In genomic region chr9:131709010-131709409, GRCh38 we compare ENCODE assay signal across 8 cellular contexts. TPM values are rescaled to one million over a fixed set of nuclear protein-coding genes. Genes with fewer than 3 reads are reported as not detected.
DNase-seq lines count a peak whose midpoint lies in the region; ATAC-seq, FAIRE-seq and TF ChIP-seq lines count a peak whose summit lies in the region.
"Not testable (repeated sequence)": the region's sequence is repeated elsewhere in the genome, so short reads cannot be mapped to it uniquely, and the experiment has no call there.

No MANE protein-coding gene starts in this region.

- H2BK120ac ChIP-seq in trophoblast cell (ENCODE audit: insufficient read depth, low read length, poor library complexity) = not testable (repeated sequence)

- H3K9ac ChIP-seq in BLaER1; OCI-LY1 (ENCODE audit: low read length); endothelial cell of umbilical vein (replicated peaks; ENCODE audit: extremely low read depth, insufficient read depth, low read length); trophoblast cell (ENCODE audit: low read length): not testable (repeated sequence)

- CTCF ChIA-PET in activated CD8-positive, alpha-beta memory T cell treated with anti-CD3 and anti-CD28 coated beads, Interleukin-2, amount 10 ng/mL, durations not matched to agents 7 days and 5 days (lab: Charles Lee) = interaction anchor here (0.9 to 4.1 kb wide), 8 partner anchors 10 to 32 kb away, joined by 3 to 35 read pairs (median 10); no protein-coding TSS in a partner anchor
- CTCF ChIA-PET in endothelial cell of umbilical vein (lab: Charles Lee) = interaction anchor here (1.1 to 2.4 kb wide), 5 partner anchors 14 to 52 kb away, joined by 3 to 12 read pairs (median 5); partner anchors contain the start of gene RAPGEF1

- H3K4ac ChIP-seq in trophoblast cell (ENCODE audit: low read depth, low read length) = not testable (repeated sequence)

- DNase-seq in activated CD8-positive, alpha-beta memory T cell treated with anti-CD3 and anti-CD28 coated beads, Interleukin-2, amount 10 ng/mL, durations not matched to agents 7 days and 5 days; body of pancreas; endothelial cell of umbilical vein (ENCODE audit: low read depth, low spot score); left lung; trophoblast cell; thoracic aorta (ENCODE audit: low spot score): not testable (repeated sequence)

- H3K14ac ChIP-seq in trophoblast cell (ENCODE audit: low read length) = not testable (repeated sequence)

- TF ChIP-seq POLR2A in body of pancreas (IDR thresholded peaks at IDR 0.05); endothelial cell of umbilical vein (IDR thresholded peaks at IDR 0.05; ENCODE audit: low read depth, low read length): not testable (repeated sequence)

- POLR2A ChIA-PET in endothelial cell of umbilical vein (lab: Charles Lee) = not testable (repeated sequence)

- H3K4me1 Mint-ChIP-seq in activated CD8-positive, alpha-beta memory T cell treated with anti-CD3 and anti-CD28 coated beads, Interleukin-2, amount 10 ng/mL, durations not matched to agents 7 days and 5 days = peaks cover 88% of the 10 kb centered on the region

- H3K9me2 ChIP-seq in OCI-LY1 (ENCODE audit: low read depth, low read length) = not testable (repeated sequence)

- not testable (repeated sequence) for H3K9me3 ChIP-seq in BLaER1; OCI-LY1 (ENCODE audit: low read length); body of pancreas; endothelial cell of umbilical vein (replicated peaks; ENCODE audit: control insufficient read depth, insufficient read depth, low read length); left lung; trophoblast cell (ENCODE audit: insufficient read depth, low read depth, low read length); thoracic aorta

- not testable (repeated sequence) for H3K9me3 Mint-ChIP-seq in activated CD8-positive, alpha-beta memory T cell treated with anti-CD3 and anti-CD28 coated beads, Interleukin-2, amount 10 ng/mL, durations not matched to agents 7 days and 5 days (ENCODE audit: low read depth)

- H3K36me3 ChIP-seq in BLaER1 = peaks cover 18% of the 10 kb centered on the region
- H3K36me3 ChIP-seq in OCI-LY1 (ENCODE audit: insufficient read depth, low read length); body of pancreas (replicated peaks in 1 of 2; ENCODE audit: insufficient read depth in 1 of 2, low read depth in 2 of 2); endothelial cell of umbilical vein (ENCODE audit: control insufficient read depth in 2 of 2, extremely low read depth in 1 of 2, insufficient read depth in 2 of 2, low read length in 2 of 2); left lung; trophoblast cell (ENCODE audit: control insufficient read depth in 1 of 2, insufficient read depth in 2 of 2, low read length in 2 of 2); thoracic aorta: not testable (repeated sequence)

- H3K79me2 ChIP-seq in OCI-LY1 (ENCODE audit: insufficient read depth, low read length) (peaks cover 47% of the 10 kb centered on the region), endothelial cell of umbilical vein (ENCODE audit: control insufficient read depth, insufficient read depth, low read length) (peaks cover 84% of the 10 kb centered on the region), trophoblast cell (ENCODE audit: control insufficient read depth, insufficient read depth, low read length, poor library complexity) (peaks cover 11% of the 10 kb centered on the region)

- peak overlapping the region; percentile 66 for H3K4me2 ChIP-seq in BLaER1
- peak overlapping the region; percentile 57 for H3K4me2 ChIP-seq in OCI-LY1 (ENCODE audit: low read length)
- peak overlapping the region; percentile 28 for H3K4me2 ChIP-seq in endothelial cell of umbilical vein (ENCODE audit: insufficient read depth, low read length)
- peak overlapping the region; percentile 8 for H3K4me2 ChIP-seq in trophoblast cell (ENCODE audit: low read length)

- not testable (repeated sequence) for BruUV-seq in endothelial cell of umbilical vein (replicated peaks; lab: Mats Ljungman, UMichigan)

- WGBS in body of pancreas, 2 donors = 90 to 95% methylated on average over 10 of the region's 10 CpGs
- WGBS in trophoblast cell (ENCODE audit: extremely low coverage, insufficient coverage, insufficient read length) = no CpG with 5 or more reads among the region's 10 CpGs

- H3K36me3 Mint-ChIP-seq in activated CD8-positive, alpha-beta memory T cell treated with anti-CD3 and anti-CD28 coated beads, Interleukin-2, amount 10 ng/mL, durations not matched to agents 7 days and 5 days = peaks cover 17% of the 10 kb centered on the region

- not testable (repeated sequence) for H3K9me1 ChIP-seq in endothelial cell of umbilical vein (replicated peaks; ENCODE audit: control insufficient read depth, extremely low read depth, insufficient read depth, low read length)

- not testable (repeated sequence) for H3K4me3 Mint-ChIP-seq in activated CD8-positive, alpha-beta memory T cell treated with anti-CD3 and anti-CD28 coated beads, Interleukin-2, amount 10 ng/mL, durations not matched to agents 7 days and 5 days

- H4K20me1 ChIP-seq in BLaER1 = peaks cover 100% of the 10 kb centered on the region
- not testable (repeated sequence) for H4K20me1 ChIP-seq in OCI-LY1 (ENCODE audit: insufficient read depth, low read length); endothelial cell of umbilical vein (replicated peaks; ENCODE audit: control insufficient read depth, extremely low read depth, insufficient read depth, low read length)

- H3K27ac Mint-ChIP-seq in activated CD8-positive, alpha-beta memory T cell treated with anti-CD3 and anti-CD28 coated beads, Interleukin-2, amount 10 ng/mL, durations not matched to agents 7 days and 5 days = peak overlapping the region; percentile 90

- not testable (repeated sequence) for H3K27ac ChIP-seq in BLaER1
- H3K27ac ChIP-seq in OCI-LY1 (ENCODE audit: low read depth, low read length, poor library complexity, severe bottlenecking) (peak overlapping the region; percentile 98), body of pancreas (peak overlapping the region in 3 of 4 donors; percentile 65 to 84 (median 81)), endothelial cell of umbilical vein (ENCODE audit: insufficient read depth, low read depth, low read length) (peak overlapping the region; percentile 84), left lung (peak overlapping the region; percentile 37 to 71), trophoblast cell (ENCODE audit: low read depth, low read length) (peak overlapping the region; percentile 69), thoracic aorta (peak overlapping the region; percentile 7 to 55)

- H4K8ac ChIP-seq in trophoblast cell (ENCODE audit: low read depth, low read length) = not testable (repeated sequence)

- not testable (repeated sequence) for H3F3A ChIP-seq in OCI-LY1 (ENCODE audit: insufficient read depth, low read length)

- ATAC-seq in activated CD8-positive, alpha-beta memory T cell treated with anti-CD3 and anti-CD28 coated beads, Interleukin-2, amount 10 ng/mL, durations not matched to agents 7 days and 5 days; body of pancreas; left lung; thoracic aorta (ENCODE audit: insufficient number of reproducible peaks, low FRiP score, low read depth): not testable (repeated sequence)

- intact Hi-C loops in body of pancreas (cut with DNase I); endothelial cell of umbilical vein (cut with micrococcal nuclease); left lung (cut with DNase I): not testable (repeated sequence)

- not testable (repeated sequence) for H3K27me3 ChIP-seq in BLaER1; OCI-LY1 (ENCODE audit: insufficient read depth, low read length); body of pancreas; endothelial cell of umbilical vein (ENCODE audit: control insufficient read depth in 2 of 2, insufficient read depth in 2 of 2, low read length in 2 of 2); left lung; trophoblast cell (ENCODE audit: insufficient read depth, low read length); thoracic aorta (replicated peaks; ENCODE audit: insufficient read depth)

- H3K23ac ChIP-seq in trophoblast cell (ENCODE audit: low read length) = not testable (repeated sequence)

- not testable (repeated sequence) for H3K18ac ChIP-seq in trophoblast cell (ENCODE audit: low read length)

- dilution Hi-C loops in endothelial cell of umbilical vein (cut with MboI; ENCODE audit: extremely low pct_ligation_motif_present, low sequenced_read_pairs) = not testable (repeated sequence)

- TF ChIP-seq CTCF in OCI-LY1 (IDR thresholded peaks at IDR 0.05; ENCODE audit: low read length); body of pancreas (IDR thresholded peaks at IDR 0.05); endothelial cell of umbilical vein (IDR thresholded peaks at IDR 0.05; ENCODE audit: extremely low read depth in 1 of 2, insufficient read depth in 1 of 2, low read depth in 1 of 2, low read length in 2 of 2); left lung (IDR thresholded peaks at IDR 0.05); thoracic aorta (IDR thresholded peaks at IDR 0.05): not testable (repeated sequence)

- not testable (repeated sequence) for FAIRE-seq in endothelial cell of umbilical vein (lab: Jason Lieb, UNC)

- not testable (repeated sequence) for H3K4me3 ChIP-seq in BLaER1; OCI-LY1 (ENCODE audit: low read depth, low read length, poor library complexity, severe bottlenecking); body of pancreas; endothelial cell of umbilical vein (replicated peaks in 1 of 3; ENCODE audit: insufficient read depth in 1 of 3, low read depth in 1 of 3, low read length in 3 of 3); trophoblast cell (ENCODE audit: low read depth, low read length); thoracic aorta
- peak overlapping the region in 1 of 2 donors; percentile 12 for H3K4me3 ChIP-seq in left lung

- H4K12ac ChIP-seq in trophoblast cell (ENCODE audit: low read depth, low read length) = not testable (repeated sequence)

- H3K27me3 Mint-ChIP-seq in activated CD8-positive, alpha-beta memory T cell treated with anti-CD3 and anti-CD28 coated beads, Interleukin-2, amount 10 ng/mL, durations not matched to agents 7 days and 5 days = not testable (repeated sequence)

- not testable (repeated sequence) for H4K91ac ChIP-seq in trophoblast cell (ENCODE audit: low read depth, low read length)

- H2BK12ac ChIP-seq in trophoblast cell (ENCODE audit: low read length) = not testable (repeated sequence)

- H3K4me1 ChIP-seq in BLaER1 (peaks cover 93% of the 10 kb centered on the region), OCI-LY1 (ENCODE audit: insufficient read depth, low read length, severe bottlenecking) (peaks cover 77% of the 10 kb centered on the region), body of pancreas (peaks cover 68% of the 10 kb centered on the region), endothelial cell of umbilical vein (ENCODE audit: control insufficient read depth, extremely low read depth, insufficient read depth, low read length) (peaks cover 50% of the 10 kb centered on the region), left lung (peaks cover 28 to 100% of the 10 kb centered on the region in 2 donors), trophoblast cell (ENCODE audit: control insufficient read depth in 1 of 2, insufficient read depth in 2 of 2, low read length in 2 of 2) (peaks cover 22 to 38% of the 10 kb centered on the region in 2 experiments), thoracic aorta (ENCODE audit: control insufficient read depth in 1 of 2, low read depth in 2 of 2) (peaks cover 30 to 71% of the 10 kb centered on the region in 2 donors)

- H3K79me1 ChIP-seq in trophoblast cell (ENCODE audit: low read length) = peaks cover 16% of the 10 kb centered on the region

- not testable (repeated sequence) for H2BK5ac ChIP-seq in trophoblast cell (ENCODE audit: low read depth, low read length, poor library complexity)

- H2AK5ac ChIP-seq in trophoblast cell (ENCODE audit: low read length) = not testable (repeated sequence)

- H2AFZ ChIP-seq in OCI-LY1 (ENCODE audit: low read length); endothelial cell of umbilical vein (ENCODE audit: low read depth, low read length); trophoblast cell (ENCODE audit: insufficient read depth, low read length, poor library complexity): not testable (repeated sequence)

RNA-seq across cellular contexts. Expression of gene RAPGEF1, which starts 30.9 kb away (rescaled TPM):
- total RNA-seq in activated CD8-positive, alpha-beta memory T cell treated with anti-CD3 and anti-CD28 coated beads, Interleukin-2, amount 10 ng/mL, durations not matched to agents 7 days and 5 days = 100 to 1,000 TPM; 187 to 215 TPM
- total RNA-seq in body of pancreas (10 to 100 TPM; 30.1 to 70.5 TPM), endothelial cell of umbilical vein (124 TPM in 2 replicates), left lung (100 to 1,000 TPM in 1 of 2 donors, 10 to 100 TPM in 1; 73.7 to 112 TPM), thoracic aorta (10 to 100 TPM; 59.7 to 73.0 TPM)
- polyA plus RNA-seq in endothelial cell of umbilical vein = 50.0 and 53.3 TPM in 2 replicates
- polyA plus RNA-seq in endothelial cell of umbilical vein (2011; cell fraction: cytosol; rRNA removed) = 51.0 and 57.8 TPM in 2 replicates
- 75.3 and 79.7 TPM in 2 replicates for polyA plus RNA-seq in endothelial cell of umbilical vein (2011; cell fraction: nucleus; rRNA removed)
- 72.5 and 82.9 TPM in 2 replicates for polyA plus RNA-seq in endothelial cell of umbilical vein (2012)
- polyA minus RNA-seq in endothelial cell of umbilical vein = 50.3 and 57.7 TPM in 2 replicates
- polyA minus RNA-seq in endothelial cell of umbilical vein (2011; cell fraction: cytosol; rRNA and poly(A)+ RNA removed) = 17.2 TPM
- polyA minus RNA-seq in endothelial cell of umbilical vein (2011; cell fraction: nucleus; rRNA and poly(A)+ RNA removed) = 35.9 and 37.0 TPM in 2 replicates
- 77.7 and 79.5 TPM in 2 replicates for polyA plus RNA-seq in trophoblast cell (2013)

Comparison
In these comparisons a context has a peak if more than half of its experiments do, and no peak if none do; other contexts are left out.
1. H3K4me2 ChIP-seq: peak in every context shown above with its lines; median percentile 66 in BLaER1; 57 in OCI-LY1; 28 in endothelial cell of umbilical vein; 8 in trophoblast cell.